19 cellular contexts compared by ENCODE assay signal in the genomic region with DNA sequence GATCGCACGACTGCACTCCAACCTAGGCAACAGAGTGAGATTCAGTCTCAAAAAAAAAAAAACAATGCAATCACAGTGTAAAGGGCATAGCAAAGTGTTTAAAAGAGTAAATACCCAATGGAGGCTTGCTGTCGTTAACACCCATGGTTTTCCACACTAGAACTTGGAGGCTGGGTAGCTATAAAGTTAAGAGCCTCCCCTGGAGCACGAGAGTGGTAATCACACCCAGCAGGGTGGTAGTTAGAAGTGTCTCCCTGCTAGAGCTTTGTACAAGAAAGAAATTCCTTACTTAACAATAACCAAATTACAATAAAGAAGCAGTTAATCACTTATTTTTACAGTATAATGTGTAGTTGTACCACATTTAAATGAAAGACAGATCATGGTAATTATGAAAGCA.
DNase-seq lines count a peak whose midpoint lies in the region; TF ChIP-seq lines count a peak whose summit lies in the region.
"Had no signal": no experiment of that assay in that cellular context is flagged by ENCODE, and none has a peak within 500 bp of the region (broad histone marks: within the 10 kb centered on the region; RNA-seq: fewer than 3 reads in every experiment).

No MANE protein-coding gene starts in this region.

- H3K27ac Mint-ChIP-seq in neural progenitor cell: no peak overlapping the region
- no peak overlapping the region for H3K27ac Mint-ChIP-seq in activated CD4-positive, alpha-beta memory T cell treated with anti-CD3 and anti-CD28 coated beads for 36 hours
- H3K27ac Mint-ChIP-seq: CD4-positive, alpha-beta T cell had no signal

- H3K27me3 Mint-ChIP-seq in neural progenitor cell (ENCODE audit: insufficient read depth, low read depth): no peaks in the 10 kb centered on the region
- H3K27me3 Mint-ChIP-seq in activated CD4-positive, alpha-beta memory T cell treated with anti-CD3 and anti-CD28 coated beads for 36 hours: no peaks in the 10 kb centered on the region
- H3K27me3 Mint-ChIP-seq: CD4-positive, alpha-beta T cell had no signal

- no peak overlapping the region for H3K27ac ChIP-seq in neural progenitor cell
- H3K27ac ChIP-seq: A549 had no signal

- H3F3A ChIP-seq in neural progenitor cell (ENCODE audit: low read depth): no peaks in the 10 kb centered on the region

- no peak overlapping the region for H2AFZ ChIP-seq in neural progenitor cell (replicated peaks)

- H3K9me3 ChIP-seq in neural progenitor cell (ENCODE audit: low read depth): no peaks in the 10 kb centered on the region
- H3K9me3 ChIP-seq: A549 had no signal

- no peaks in the 10 kb centered on the region for H3K9me3 Mint-ChIP-seq in neural progenitor cell
- peaks cover 6% of the 10 kb centered on the region for H3K9me3 Mint-ChIP-seq in activated CD4-positive, alpha-beta memory T cell treated with anti-CD3 and anti-CD28 coated beads for 36 hours
- H3K9me3 Mint-ChIP-seq: CD4-positive, alpha-beta T cell had no signal

- in situ Hi-C loops in SK-MEL-5 (cut with HindIII; ENCODE audit: low pct_unique_long_range_greater_than_20kb, low sequenced_read_pairs): no loop called here
- in situ Hi-C loops in ACHN (cut with HindIII; ENCODE audit: low pct_ligation_motif_present, low pct_unique_long_range_greater_than_20kb, low sequenced_read_pairs): no loop called here

- POLR2A ChIA-PET in activated CD4-positive, alpha-beta memory T cell treated with anti-CD3 and anti-CD28 coated beads for 36 hours (lab: Charles Lee): no interaction called here

- H3K79me2 ChIP-seq in neural progenitor cell (ENCODE audit: low read depth): no peaks in the 10 kb centered on the region

- no peaks in the 10 kb centered on the region for H3K4me1 ChIP-seq in neural progenitor cell
- H3K4me1 ChIP-seq: A549 had no signal

- TF ChIP-seq CTCF in GM12865 (IDR thresholded peaks at IDR 0.05; ENCODE audit: insufficient read depth, low read depth, low read length, missing control alignments) (peak; percentile 9), neural progenitor cell (IDR thresholded peaks at IDR 0.05) (peak; percentile 7)

- H4K20me1 ChIP-seq in neural progenitor cell (ENCODE audit: low read depth): no peaks in the 10 kb centered on the region

- intact Hi-C loops in activated CD4-positive, alpha-beta memory T cell treated with anti-CD3 and anti-CD28 coated beads for 36 hours (cut with micrococcal nuclease): no loop called here

- CTCF ChIA-PET in activated CD4-positive, alpha-beta memory T cell treated with anti-CD3 and anti-CD28 coated beads for 36 hours (lab: Charles Lee): no interaction called here

- H3K36me3 Mint-ChIP-seq in neural progenitor cell: no peaks in the 10 kb centered on the region
- no peaks in the 10 kb centered on the region for H3K36me3 Mint-ChIP-seq in activated CD4-positive, alpha-beta memory T cell treated with anti-CD3 and anti-CD28 coated beads for 36 hours

- H3K4me3 Mint-ChIP-seq in neural progenitor cell: no peak overlapping the region
- H3K4me3 Mint-ChIP-seq in activated CD4-positive, alpha-beta memory T cell treated with anti-CD3 and anti-CD28 coated beads for 36 hours: no peak overlapping the region
- H3K4me3 Mint-ChIP-seq: CD4-positive, alpha-beta T cell had no signal

- peak; percentile 2 for DNase-seq in NCI-H748 (lab: John Stamatoyannopoulos, UW; ENCODE audit: unreplicated experiment)
- no peak for DNase-seq in NCI-H748 treated with DMSO at 0.1 percent for 48 hours (lab: John Stamatoyannopoulos, UW)
- DNase-seq in GM12865 (ENCODE audit: low read depth): peak; percentile 7
- peak; percentile 4 for DNase-seq in SK-MEL-5 (ENCODE audit: low read depth, low spot score)
- DNase-seq in neural progenitor cell (ENCODE audit: low spot score): no peak
- DNase-seq in DMS79 treated with DMSO at 0.1 percent for 48 hours (lab: John Stamatoyannopoulos, UW): no peak
- no peak for DNase-seq in activated CD4-positive, alpha-beta memory T cell treated with anti-CD3 and anti-CD28 coated beads for 36 hours
- DNase-seq in ACHN: no peak
- DNase-seq: CD4-positive, alpha-beta T cell; GDM1; H7; IMR-90; Karpas-422; NCI-H1105; NCI-H1694; NCI-H345; NCI-H526; T-helper 1 cell had no signal

- no peaks in the 10 kb centered on the region for H3K27me3 ChIP-seq in neural progenitor cell

- H3K9ac ChIP-seq in neural progenitor cell: no peak overlapping the region

- H3K36me3 ChIP-seq in neural progenitor cell: no peaks in the 10 kb centered on the region

- H3K4me1 Mint-ChIP-seq in neural progenitor cell: peaks cover 3% of the 10 kb centered on the region
- H3K4me1 Mint-ChIP-seq in activated CD4-positive, alpha-beta memory T cell treated with anti-CD3 and anti-CD28 coated beads for 36 hours (ENCODE audit: low read depth): no peaks in the 10 kb centered on the region

- H3K4me2 ChIP-seq in neural progenitor cell: no peak overlapping the region
- H3K4me2 ChIP-seq: A549 had no signal

- H3K4me3 ChIP-seq in GM12865 (ENCODE audit: low read depth, low read length) (no peak overlapping the region), neural progenitor cell (no peak overlapping the region)
- H3K4me3 ChIP-seq: A549 had no signal

Comparison
In these comparisons a context has a peak if more than half of its experiments do, and no peak if none do; other contexts are left out.
1. DNase-seq: peak in NCI-H748 (single experiment), GM12865 (single experiment) and SK-MEL-5 (single experiment); none in NCI-H748 treated with DMSO at 0.1 percent for 48 hours (single experiment), neural progenitor cell (single experiment), DMS79 treated with DMSO at 0.1 percent for 48 hours (single experiment), activated CD4-positive, alpha-beta memory T cell treated with anti-CD3 and anti-CD28 coated beads for 36 hours (single experiment) and ACHN (single experiment).